12 cellular contexts compared by ENCODE assay signal in genomic region chr1:37557402-37557801, GRCh38. TPM values are rescaled to one million over a fixed set of nuclear protein-coding genes. Genes with fewer than 3 reads are reported as not detected.
A peak's percentile ranks its signal among the peaks of the same experiment; 100 is the strongest.
DNase-seq lines count a peak whose midpoint lies in the region; ATAC-seq and TF ChIP-seq lines count a peak whose summit lies in the region.
"Had no signal": no experiment of that assay in that cellular context is flagged by ENCODE, and none has a peak within 500 bp of the region (broad histone marks: within the 10 kb centered on the region; RNA-seq: fewer than 3 reads in every experiment).

No MANE protein-coding gene starts in this region.

- no TSS peak for BruUV-seq in mammary epithelial cell (replicated peaks; lab: Mats Ljungman, UMichigan)

- peaks cover 22% of the 10 kb centered on the region for H3K36me3 Mint-ChIP-seq in HFFc6 (ENCODE audit: low read depth)

- no peak overlapping the region for H3K4me3 Mint-ChIP-seq in HFFc6
- H3K4me3 Mint-ChIP-seq: immature natural killer cell had no signal

- intact Hi-C loops in mammary epithelial cell (cut with micrococcal nuclease), result loop anchor here (5.0 kb wide), 1 partner anchor 135 kb away; the partner anchor contains the start of gene CDCA8
- intact Hi-C loops in left lung (cut with DNase I), result no loop called here

- H3K4me2 ChIP-seq in mammary epithelial cell (ENCODE audit: insufficient read depth, low read depth, low read length) (no peak overlapping the region), skeletal muscle satellite cell (ENCODE audit: low read length) (peak overlapping the region; percentile 95)

- H3K4me3 ChIP-seq in mammary epithelial cell (replicated peaks in 1 of 3; ENCODE audit: insufficient read depth in 1 of 3, low read depth in 2 of 3, low read length in 3 of 3) (no peak overlapping the region), left lung (peak overlapping the region; percentile 30 to 38), skeletal muscle satellite cell (ENCODE audit: low read length) (peak overlapping the region; percentile 71), Peyer's patch (peak overlapping the region in 2 of 4 donors; percentile 38 to 40)
- H3K4me3 ChIP-seq: GM12878 had no signal

- DNase-seq in HFFc6 (no peak), mammary epithelial cell (no peak), left lung (no peak), HPDE6-E6E7 (ENCODE audit: extremely low spot score) (no peak), HT-29 (ENCODE audit: low spot score) (no peak), Peyer's patch (no peak)

- no peak for TF ChIP-seq CTCF in HFFc6 (IDR thresholded peaks at IDR 0.05)
- no peak for TF ChIP-seq CTCF in mammary epithelial cell (conservative IDR thresholded peaks at IDR 0.05 in 1 of 2, IDR thresholded peaks at IDR 0.05 in 1 of 2; ENCODE audit: extremely low read depth in 1 of 2, insufficient read depth in 1 of 2, low read depth in 1 of 2, low read length in 2 of 2)
- TF ChIP-seq CTCF in left lung (IDR thresholded peaks at IDR 0.05), result no peak
- no peak for TF ChIP-seq CTCF in Peyer's patch (IDR thresholded peaks at IDR 0.05)

- peaks cover 29% of the 10 kb centered on the region for H3K4me1 Mint-ChIP-seq in HFFc6 (ENCODE audit: low read depth)

- H3K4me1 ChIP-seq in mammary epithelial cell (ENCODE audit: insufficient read depth, low read length), result peaks cover 9% of the 10 kb centered on the region
- H3K4me1 ChIP-seq in left lung, result peaks cover 10 to 28% of the 10 kb centered on the region in 2 donors
- peaks cover 22% of the 10 kb centered on the region for H3K4me1 ChIP-seq in skeletal muscle satellite cell (ENCODE audit: control insufficient read depth, insufficient read depth, low read length)
- H3K4me1 ChIP-seq in Peyer's patch, result peaks cover 0 to 15% (median 5%) of the 10 kb centered on the region in 4 donors

- H3K27ac ChIP-seq in mammary epithelial cell (ENCODE audit: insufficient read depth, low read depth, low read length) (peak overlapping the region; percentile 1), left lung (peak overlapping the region; percentile 9 to 80), Peyer's patch (peak overlapping the region in 1 of 4 donors; percentile 37)
- H3K27ac ChIP-seq: VCaP had no signal

- peak overlapping the region; percentile 83 for H2AFZ ChIP-seq in mammary epithelial cell (ENCODE audit: low read depth, low read length)

- no peaks in the 10 kb centered on the region for H3K36me3 ChIP-seq in mammary epithelial cell (ENCODE audit: insufficient read depth, low read length)
- H3K36me3 ChIP-seq in left lung, result peaks cover 0 to 6% of the 10 kb centered on the region in 2 donors
- H3K36me3 ChIP-seq in skeletal muscle satellite cell (ENCODE audit: insufficient read depth, low read length), result peaks cover 9% of the 10 kb centered on the region
- H3K36me3 ChIP-seq in Peyer's patch, result peaks cover 0 to under 1% (median 0%) of the 10 kb centered on the region in 3 donors

- no peak for TF ChIP-seq POLR2A in Peyer's patch (IDR thresholded peaks at IDR 0.05)

- 46% methylated on average over 2 of the region's 3 CpGs for WGBS in mammary epithelial cell (ENCODE audit: low coverage, missing lambda C conversion rate)

- CTCF ChIA-PET in mammary epithelial cell (lab: Charles Lee; ENCODE audit: low non-redundant PET), result no interaction called here

- dilution Hi-C loops in mammary epithelial cell (cut with HindIII; ENCODE audit: low sequenced_read_pairs), result loop anchor here (10.0 kb wide), 1 partner anchor 63 kb away; no protein-coding TSS in a partner anchor

- peaks cover 4% of the 10 kb centered on the region; the same call in 1 of the 2 replicates for H3K9me3 Mint-ChIP-seq in HFFc6
- H3K9me3 Mint-ChIP-seq: IgD-negative memory B cell, immature natural killer cell had no signal

- no peaks in the 10 kb centered on the region for H4K20me1 ChIP-seq in mammary epithelial cell (ENCODE audit: insufficient read depth, low read length)

- H3K9me3 ChIP-seq in mammary epithelial cell (replicated peaks; ENCODE audit: insufficient read depth, low read length), result peaks cover 2% of the 10 kb centered on the region
- H3K9me3 ChIP-seq in left lung, result no peaks in the 10 kb centered on the region
- H3K9me3 ChIP-seq in skeletal muscle satellite cell (replicated peaks; ENCODE audit: low read length), result no peaks in the 10 kb centered on the region
- H3K9me3 ChIP-seq in Peyer's patch, result no peaks in the 10 kb centered on the region

- H3K27ac Mint-ChIP-seq in HFFc6, result peak overlapping the region; percentile 88
- H3K27ac Mint-ChIP-seq: IgD-negative memory B cell had no signal

- peaks cover 4% of the 10 kb centered on the region; the same call in 1 of the 2 replicates for H3K27me3 Mint-ChIP-seq in HFFc6 (ENCODE audit: insufficient read depth)

- in situ Hi-C loops in mammary epithelial cell (cut with MboI; ENCODE audit: low sequenced_read_pairs in 2 of 2), result no loop called here

- no peaks in the 10 kb centered on the region for H3K27me3 ChIP-seq in mammary epithelial cell (ENCODE audit: insufficient read depth, low read length)
- H3K27me3 ChIP-seq in left lung, result no peaks in the 10 kb centered on the region
- no peaks in the 10 kb centered on the region for H3K27me3 ChIP-seq in skeletal muscle satellite cell (ENCODE audit: control insufficient read depth, insufficient read depth, low read length)
- no peaks in the 10 kb centered on the region for H3K27me3 ChIP-seq in Peyer's patch

- ATAC-seq in left lung (no peak), HG03280 (IDR thresholded peaks at IDR 0.05; ENCODE audit: unreplicated experiment) (no peak)

- peaks cover 17% of the 10 kb centered on the region for H3K79me2 ChIP-seq in mammary epithelial cell (ENCODE audit: insufficient read depth, low read length)

- no peak overlapping the region for H3K9ac ChIP-seq in mammary epithelial cell (ENCODE audit: insufficient read depth, low read length)
- H3K9ac ChIP-seq in skeletal muscle satellite cell (ENCODE audit: low read depth, low read length), result peak overlapping the region; percentile 79

RNA-seq across cellular contexts. Expression of gene DNALI1, which starts 0.7 kb away (rescaled TPM):
- total RNA-seq in HFFc6 (2021; fragmentation: NEBNext Ultra II Directional; extraction: Animal tissue kit (Norgen Biotek cat#: 25700)), result 1 to 10 TPM; 1.3 to 2.4 (median 1.9) TPM
- total RNA-seq in mammary epithelial cell, result 1 to 10 TPM; 1.0 to 4.8 TPM
- 1.5 TPM for polyA plus RNA-seq in mammary epithelial cell
- not detected for polyA minus RNA-seq in mammary epithelial cell
- total RNA-seq in left lung, result 10 to 100 TPM; 17.9 to 24.1 TPM
- 3.3 and 4.3 TPM in 2 replicates for total RNA-seq in skeletal muscle satellite cell (2012; rRNA removed)
- 0.23 and 0.37 TPM in 2 replicates for total RNA-seq in HT-29 (2014; rRNA removed; shearing (Covaris generic))
- 1 to 10 TPM; 1.7 to 7.9 (median 3.7) TPM for total RNA-seq in Peyer's patch
- total RNA-seq: GM12878 had no signal
- polyA plus RNA-seq: IgD-negative memory B cell, immature natural killer cell had no signal

RNA-seq across cellular contexts. Expression of gene SNIP1, which starts 3.3 kb away (rescaled TPM):
- total RNA-seq in HFFc6 (2021; fragmentation: NEBNext Ultra II Directional; extraction: Animal tissue kit (Norgen Biotek cat#: 25700)), result 10 to 100 TPM; 15.7 to 19.3 (median 18.0) TPM
- total RNA-seq in mammary epithelial cell, result 10 to 100 TPM; 22.5 to 23.0 TPM
- polyA plus RNA-seq in mammary epithelial cell, result 4.6 TPM
- polyA minus RNA-seq in mammary epithelial cell, result 12.2 TPM
- total RNA-seq in left lung, result 10 to 100 TPM; 12.3 to 12.6 TPM
- total RNA-seq in skeletal muscle satellite cell (2012; rRNA removed), result 11.6 and 15.0 TPM in 2 replicates
- total RNA-seq in HT-29 (2014; rRNA removed; shearing (Covaris generic)), result 15.9 and 23.9 TPM in 2 replicates
- 10 to 100 TPM in 2 of 4 donors, 1 to 10 TPM in 2; 7.0 to 17.6 (median 9.0) TPM for total RNA-seq in Peyer's patch

RNA-seq across cellular contexts. Expression of gene GNL2, which starts 38.3 kb away (rescaled TPM):
- 10 to 100 TPM; 48.3 to 61.7 (median 57.0) TPM for total RNA-seq in HFFc6 (2021; fragmentation: NEBNext Ultra II Directional; extraction: Animal tissue kit (Norgen Biotek cat#: 25700))
- total RNA-seq in mammary epithelial cell (10 to 100 TPM; 56.5 to 74.6 TPM), left lung (10 to 100 TPM; 32.2 to 41.8 TPM), Peyer's patch (10 to 100 TPM; 27.5 to 56.9 (median 49.9) TPM)
- polyA plus RNA-seq in mammary epithelial cell, result 43.4 TPM
- polyA minus RNA-seq in mammary epithelial cell, result 85.9 TPM
- 53.0 and 88.5 TPM in 2 replicates for total RNA-seq in skeletal muscle satellite cell (2012; rRNA removed)
- total RNA-seq in HT-29 (2014; rRNA removed; shearing (Covaris generic)), result 66.1 and 77.5 TPM in 2 replicates

RNA-seq across cellular contexts. Expression of gene MEAF6, which starts 42.8 kb away (rescaled TPM):
- total RNA-seq in HFFc6 (2021; fragmentation: NEBNext Ultra II Directional; extraction: Animal tissue kit (Norgen Biotek cat#: 25700)), result 10 to 100 TPM; 52.6 to 63.8 (median 56.9) TPM
- total RNA-seq in mammary epithelial cell (10 to 100 TPM; 61.5 to 64.9 TPM), left lung (10 to 100 TPM; 47.7 to 56.0 TPM), Peyer's patch (10 to 100 TPM; 26.9 to 81.7 (median 54.7) TPM)
- 35.0 TPM for polyA plus RNA-seq in mammary epithelial cell
- polyA minus RNA-seq in mammary epithelial cell, result 41.4 TPM
- 52.9 and 59.1 TPM in 2 replicates for total RNA-seq in skeletal muscle satellite cell (2012; rRNA removed)
- 23.5 and 52.8 TPM in 2 replicates for total RNA-seq in HT-29 (2014; rRNA removed; shearing (Covaris generic))

Comparison
In these comparisons a context has a peak if more than half of its experiments do, and no peak if none do; other contexts are left out.
1. H3K4me3 ChIP-seq: peak in left lung (2 of 2) and skeletal muscle satellite cell (single experiment); none in mammary epithelial cell (0 of 3).